Comparison of ENCODE assay signal across 13 cellular contexts in genomic region chr5:134161712-134162395, GRCh38.
"Had no signal": no experiment of that assay in that cellular context is flagged by ENCODE, and none has a peak within 500 bp of the region (broad histone marks: within the 10 kb centered on the region; RNA-seq: fewer than 3 reads in every experiment).

No MANE protein-coding gene starts in this region.

- H3K27ac ChIP-seq: cardiac muscle cell, left lung, testis, upper lobe of left lung had no signal

- H3K9me3 Mint-ChIP-seq: dendritic cell treated with granulocyte-macrophage colony-stimulating factor and Interleukin-4, amounts not matched to agents 40 ng/mL and 50 ng/mL, for 4 days had no signal

- H3K27me3 ChIP-seq: cardiac muscle cell, gastrocnemius medialis, left lung, testis, upper lobe of left lung had no signal

- H3K4me3 Mint-ChIP-seq: activated naive CD4-positive, alpha-beta T cell treated with anti-CD3 and anti-CD28 coated beads, Interleukin-2, amount 10 ng/mL, durations not matched to agents 7 days and 5 days; dendritic cell treated with granulocyte-macrophage colony-stimulating factor and Interleukin-4, amounts not matched to agents 40 ng/mL and 50 ng/mL, for 4 days had no signal

- ATAC-seq: esophagus mucosa, gastrocnemius medialis, left lung had no signal

- H3K27ac Mint-ChIP-seq: activated naive CD4-positive, alpha-beta T cell treated with anti-CD3 and anti-CD28 coated beads, Interleukin-2, amount 10 ng/mL, durations not matched to agents 7 days and 5 days; dendritic cell treated with granulocyte-macrophage colony-stimulating factor and Interleukin-4, amounts not matched to agents 40 ng/mL and 50 ng/mL, for 4 days; progenitor cell of endocrine pancreas had no signal

- H3K4me3 ChIP-seq: cardiac muscle cell, gastrocnemius medialis, left lung, testis, upper lobe of left lung had no signal

- H3K4me1 ChIP-seq: gastrocnemius medialis, left lung, testis, upper lobe of left lung had no signal

- H3K27me3 Mint-ChIP-seq: activated naive CD4-positive, alpha-beta T cell treated with anti-CD3 and anti-CD28 coated beads, Interleukin-2, amount 10 ng/mL, durations not matched to agents 7 days and 5 days; dendritic cell treated with granulocyte-macrophage colony-stimulating factor and Interleukin-4, amounts not matched to agents 40 ng/mL and 50 ng/mL, for 4 days; progenitor cell of endocrine pancreas had no signal

- DNase-seq: activated naive CD4-positive, alpha-beta T cell treated with anti-CD3 and anti-CD28 coated beads, Interleukin-2, amount 10 ng/mL, durations not matched to agents 7 days and 5 days; amygdala; effector CD8-positive, alpha-beta T cell; gastrocnemius medialis; head of caudate nucleus; left lung; T1000; testis; upper lobe of left lung had no signal

- H3K9me3 ChIP-seq: gastrocnemius medialis, left lung, testis, upper lobe of left lung had no signal
